ENCODE assay signal across 6 cellular contexts in genomic region chr4:985123-985830, GRCh38. TPM values are rescaled to one million over a fixed set of nuclear protein-coding genes. Genes with fewer than 3 reads are reported as not detected.
DNase-seq lines count a peak whose midpoint lies in the region; ATAC-seq and TF ChIP-seq lines count a peak whose summit lies in the region.

No MANE protein-coding gene starts in this region.

- WGBS in adrenal gland, 4 donors: 40 to 56% (median 47%) methylated on average over 20 to 23 of the region's 23 CpGs

- peak; percentile 57 for ATAC-seq in naive thymus-derived CD4-positive, alpha-beta T cell

- H3K27me3 Mint-ChIP-seq in naive thymus-derived CD4-positive, alpha-beta T cell: no peaks in the 10 kb centered on the region

- peaks cover 11 to 34% (median 22%) of the 10 kb centered on the region in 7 donors for H3K4me1 Mint-ChIP-seq in naive thymus-derived CD4-positive, alpha-beta T cell

- peak overlapping the region in 7 of 9 donors; percentile 65 to 90 (median 75) for H3K27ac Mint-ChIP-seq in naive thymus-derived CD4-positive, alpha-beta T cell

- H3K27me3 ChIP-seq in adrenal gland: no peaks in the 10 kb centered on the region
- H3K27me3 ChIP-seq in naive thymus-derived CD4-positive, alpha-beta T cell (ENCODE audit: control insufficient read depth in 2 of 2, insufficient read depth in 2 of 2, low read length in 2 of 2): no peaks in the 10 kb centered on the region

- TF ChIP-seq POLR2A in adrenal gland (IDR thresholded peaks at IDR 0.05): peak in 1 of 2 donors; percentile 68

- peaks cover 11 to 29% of the 10 kb centered on the region in 2 donors for H3K4me1 ChIP-seq in adrenal gland (replicated peaks in 1 of 2)
- H3K4me1 ChIP-seq in naive thymus-derived CD4-positive, alpha-beta T cell (ENCODE audit: control insufficient read depth in 2 of 2, insufficient read depth in 2 of 2, low read length in 2 of 2): peaks cover 19 to 21% of the 10 kb centered on the region in 2 donors

- intact Hi-C loops in adrenal gland (cut with DNase I): no loop called here
- intact Hi-C loops in naive thymus-derived CD4-positive, alpha-beta T cell (cut with micrococcal nuclease): loop anchor here in 1 of 2 donors (5.0 to 10.0 kb wide), 2 partner anchors 262 to 740 kb away; partner anchors contain the start of gene CTBP1

- H3K9me3 Mint-ChIP-seq in naive thymus-derived CD4-positive, alpha-beta T cell: no peaks in the 10 kb centered on the region

- H3K9me3 ChIP-seq in adrenal gland (replicated peaks in 1 of 3): no peaks in the 10 kb centered on the region
- H3K9me3 ChIP-seq in naive thymus-derived CD4-positive, alpha-beta T cell (ENCODE audit: control insufficient read depth in 2 of 3, low read length in 3 of 3): no peaks in the 10 kb centered on the region

- peaks cover 0 to 3% (median 0%) of the 10 kb centered on the region in 5 donors for H3K36me3 Mint-ChIP-seq in naive thymus-derived CD4-positive, alpha-beta T cell

- peak overlapping the region; percentile 49 to 93 (median 84) for H3K4me3 Mint-ChIP-seq in naive thymus-derived CD4-positive, alpha-beta T cell

- peak overlapping the region in 1 of 4 donors; percentile 6 for H3K4me3 ChIP-seq in adrenal gland
- peak overlapping the region; percentile 82 for H3K4me3 ChIP-seq in naive thymus-derived CD4-positive, alpha-beta T cell (ENCODE audit: low read length)

- DNase-seq in NCI-H2227 (lab: John Stamatoyannopoulos, UW; ENCODE audit: unreplicated experiment) (peak; percentile 58), NCI-H2227 treated with DMSO at 0.1 percent for 48 hours (lab: John Stamatoyannopoulos, UW) (no peak), adrenal gland (peak; percentile 72 to 88 (median 81)), NCI-H226 (no peak), NCI-H1105 treated with DMSO at 0.1 percent for 48 hours (lab: John Stamatoyannopoulos, UW) (no peak)
- DNase-seq in naive thymus-derived CD4-positive, alpha-beta T cell: peak in 8 of 9 donors; percentile 50 to 75 (median 65)

- POLR2A ChIA-PET in naive thymus-derived CD4-positive, alpha-beta T cell (lab: Charles Lee): interaction anchor here (0.7 kb wide), 1 partner anchor 1964 kb away, joined by 4 read pairs; no protein-coding TSS in a partner anchor

- CTCF ChIA-PET in naive thymus-derived CD4-positive, alpha-beta T cell (lab: Charles Lee): interaction anchor here (0.6 kb wide), 1 partner anchor 77 kb away, joined by 3 read pairs; no protein-coding TSS in a partner anchor

- no peak for TF ChIP-seq CTCF in adrenal gland (IDR thresholded peaks at IDR 0.05)

- peaks cover 0 to 4% of the 10 kb centered on the region in 2 donors for H3K36me3 ChIP-seq in adrenal gland (replicated peaks in 1 of 2)
- H3K36me3 ChIP-seq in naive thymus-derived CD4-positive, alpha-beta T cell (ENCODE audit: control insufficient read depth in 2 of 3, insufficient read depth in 3 of 3, low read length in 3 of 3): peaks cover 0 to 16% (median 0%) of the 10 kb centered on the region in 3 experiments

- no peak overlapping the region for H3K27ac ChIP-seq in adrenal gland
- peak overlapping the region; percentile 53 for H3K27ac ChIP-seq in naive thymus-derived CD4-positive, alpha-beta T cell (ENCODE audit: low read depth, low read length)

RNA-seq across cellular contexts. Expression of gene IDUA, which starts 1.6 kb away (rescaled TPM):
- 10 to 100 TPM; 16.7 to 78.4 (median 31.2) TPM for total RNA-seq in adrenal gland
- 100 to 1,000 TPM in 1 of 3 donors, 10 to 100 TPM in 1, 1 to 10 TPM in 1; 1.6 to 109 (median 90.6) TPM for polyA plus RNA-seq in adrenal gland
- total RNA-seq in naive thymus-derived CD4-positive, alpha-beta T cell: 10 to 100 TPM; 42.3 to 72.4 (median 65.8) TPM
- polyA plus RNA-seq in naive thymus-derived CD4-positive, alpha-beta T cell: 10 to 100 TPM in 1 of 2 donors, 1 to 10 TPM in 1; 8.3 to 18.1 TPM

RNA-seq across cellular contexts. Expression of gene SLC26A1, which starts 7.9 kb away (rescaled TPM):
- 10 to 100 TPM in 1 of 8 donors, 1 to 10 TPM in 5, under 1 TPM in 2; 0.85 to 55.0 (median 3.1) TPM for total RNA-seq in adrenal gland
- polyA plus RNA-seq in adrenal gland: 10 to 100 TPM in 1 of 3 donors, 1 to 10 TPM in 2; 2.5 to 11.6 (median 3.7) TPM
- 1 to 10 TPM in 1 of 5 experiments, under 1 TPM in 2, not detected in 2; 0.16 to 1.1 (median 0.46) TPM for total RNA-seq in naive thymus-derived CD4-positive, alpha-beta T cell
- 1 to 10 TPM; 2.0 to 2.3 TPM for polyA plus RNA-seq in naive thymus-derived CD4-positive, alpha-beta T cell

RNA-seq across cellular contexts. Expression of gene DGKQ, which starts 11.9 kb away (rescaled TPM):
- total RNA-seq in adrenal gland: 10 to 100 TPM in 6 of 8 donors, 1 to 10 TPM in 2; 8.1 to 16.5 (median 13.2) TPM
- polyA plus RNA-seq in adrenal gland: 10 to 100 TPM in 2 of 3 donors, under 1 TPM in 1; 0.55 to 13.8 (median 11.8) TPM
- total RNA-seq in naive thymus-derived CD4-positive, alpha-beta T cell: 10 to 100 TPM; 14.9 to 28.0 (median 22.7) TPM
- 1 to 10 TPM; 1.5 to 7.9 TPM for polyA plus RNA-seq in naive thymus-derived CD4-positive, alpha-beta T cell

RNA-seq across cellular contexts. Expression of gene FGFRL1, which starts 26.1 kb away (rescaled TPM):
- total RNA-seq in adrenal gland: 100 to 1,000 TPM in 3 of 8 donors, 10 to 100 TPM in 5; 45.9 to 274 (median 85.1) TPM
- 10 to 100 TPM; 24.4 to 75.5 (median 25.3) TPM for polyA plus RNA-seq in adrenal gland
- 10 to 100 TPM; 10.6 to 28.1 (median 22.0) TPM for total RNA-seq in naive thymus-derived CD4-positive, alpha-beta T cell
- 1 to 10 TPM in 1 of 2 donors, under 1 TPM in 1; 0.45 to 1.7 TPM for polyA plus RNA-seq in naive thymus-derived CD4-positive, alpha-beta T cell

RNA-seq across cellular contexts. Expression of gene TMEM175, which starts 53.0 kb away (rescaled TPM):
- total RNA-seq in adrenal gland: 10 to 100 TPM; 30.5 to 70.4 (median 47.9) TPM
- 100 to 1,000 TPM in 2 of 3 donors, 10 to 100 TPM in 1; 22.4 to 142 (median 113) TPM for polyA plus RNA-seq in adrenal gland
- 10 to 100 TPM; 28.9 to 69.9 (median 64.9) TPM for total RNA-seq in naive thymus-derived CD4-positive, alpha-beta T cell
- polyA plus RNA-seq in naive thymus-derived CD4-positive, alpha-beta T cell: 10 to 100 TPM; 14.9 to 24.0 TPM

Comparison
In these comparisons a context has a peak if more than half of its experiments do, and no peak if none do; other contexts are left out.
1. DNase-seq: peak in NCI-H2227 (single experiment), adrenal gland (7 of 7) and naive thymus-derived CD4-positive, alpha-beta T cell (8 of 9); none in NCI-H2227 treated with DMSO at 0.1 percent for 48 hours (single experiment), NCI-H226 (single experiment) and NCI-H1105 treated with DMSO at 0.1 percent for 48 hours (single experiment).